ENCODE assay signal across 8 cellular contexts in genomic region chr4:2402053-2402452, GRCh38. TPM values are rescaled to one million over a fixed set of nuclear protein-coding genes. Genes with fewer than 3 reads are reported as not detected.
DNase-seq lines count a peak whose midpoint lies in the region; ATAC-seq and TF ChIP-seq lines count a peak whose summit lies in the region.

No MANE protein-coding gene starts in this region.

- DNase-seq in DMS114 treated with DMSO at 0.1 percent for 48 hours (lab: John Stamatoyannopoulos, UW; ENCODE audit: unreplicated experiment) (peak; percentile 8), NCI-H2227 treated with DMSO at 0.1 percent for 48 hours (lab: John Stamatoyannopoulos, UW) (peak; percentile 74), astrocyte of the spinal cord (ENCODE audit: low read depth, low spot score) (peak; percentile 32), sigmoid colon (peak; percentile 86), HT-29 (ENCODE audit: low spot score) (no peak)

- in situ Hi-C loops in astrocyte of the spinal cord (cut with HindIII; ENCODE audit: low sequenced_read_pairs) = no loop called here

- H3K9ac ChIP-seq in iPS-15b (ENCODE audit: low read depth, low read length) = no peak overlapping the region

- no peak for TF ChIP-seq POLR2A in sigmoid colon (IDR thresholded peaks at IDR 0.05)

- TF ChIP-seq CTCF in astrocyte of the spinal cord (IDR thresholded peaks at IDR 0.05; ENCODE audit: low read depth, low read length) (peak; percentile 5), sigmoid colon (IDR thresholded peaks at IDR 0.05) (no peak)

- H3K36me3 ChIP-seq in iPS-15b (ENCODE audit: control insufficient read depth, insufficient read depth, low read length) (no peaks in the 10 kb centered on the region), sigmoid colon (no peaks in the 10 kb centered on the region)

- no peak for TF ChIP-seq EP300 in sigmoid colon (IDR thresholded peaks at IDR 0.05)

- no peaks in the 10 kb centered on the region for H3K9me3 ChIP-seq in iPS-15b (ENCODE audit: control insufficient read depth, insufficient read depth, low read length)
- no peaks in the 10 kb centered on the region for H3K9me3 ChIP-seq in sigmoid colon

- H3K4me1 ChIP-seq in iPS-15b (ENCODE audit: control insufficient read depth, insufficient read depth, low read length) = peaks cover 11% of the 10 kb centered on the region
- H3K4me1 ChIP-seq in sigmoid colon = peaks cover 0 to 19% (median 15%) of the 10 kb centered on the region in 4 donors

- intact Hi-C loops in sigmoid colon (cut with DNase I) = no loop called here

- H3K27me3 ChIP-seq in iPS-15b (ENCODE audit: control insufficient read depth, insufficient read depth, low read length) (no peaks in the 10 kb centered on the region), sigmoid colon (peaks cover 0 to 2% (median 0%) of the 10 kb centered on the region in 3 donors)

- ATAC-seq in HG03457 (IDR thresholded peaks at IDR 0.05; ENCODE audit: unreplicated experiment) (no peak), HG02885 (IDR thresholded peaks at IDR 0.05; ENCODE audit: poor library complexity, unreplicated experiment) (no peak)

- WGBS in sigmoid colon, 2 donors = 3 to 5% methylated on average over 15 of the region's 15 CpGs

- peak overlapping the region; percentile 15 for H3K4me3 ChIP-seq in astrocyte of the spinal cord (ENCODE audit: low read depth, low read length)
- peak overlapping the region; percentile 39 for H3K4me3 ChIP-seq in iPS-15b (ENCODE audit: low read depth, low read length)
- peak overlapping the region in 3 of 4 donors; percentile 14 to 41 (median 41) for H3K4me3 ChIP-seq in sigmoid colon

- peak overlapping the region in 1 of 4 donors; percentile 4 for H3K27ac ChIP-seq in sigmoid colon

RNA-seq across cellular contexts. Expression of gene ZFYVE28, which starts 16.4 kb away (rescaled TPM):
- total RNA-seq in sigmoid colon = 10 to 100 TPM in 1 of 4 donors, 1 to 10 TPM in 3; 3.1 to 13.0 (median 3.9) TPM
- polyA plus RNA-seq in sigmoid colon = 10 to 100 TPM; 15.0 to 24.1 (median 20.4) TPM
- total RNA-seq in HT-29 (2014; rRNA removed; shearing (Covaris generic)) = 0.26 and 2.0 TPM in 2 replicates

RNA-seq across cellular contexts. Expression of gene CFAP99, which starts 16.7 kb away (rescaled TPM):
- not detected for total RNA-seq in sigmoid colon
- under 1 TPM in 1 of 3 donors, not detected in 2; 0.58 TPM for polyA plus RNA-seq in sigmoid colon
- total RNA-seq in HT-29 (2014; rRNA removed; shearing (Covaris generic)) = not detected in 2 replicates
